In genomic region chr2:206202446-206202845, GRCh38 we compare ENCODE assay signal across 2 cellular contexts.
TF ChIP-seq lines count a peak whose summit lies in the region.

No MANE protein-coding gene starts in this region.

TF ChIP-seq in HepG2, 621 proteins besides CTCF, POLR2A, EP300 and RAD21:
- no peak for TF ChIP-seq ETV6 (CRISPR knock-in tag; conservative IDR thresholded peaks at IDR 0.05)
- 0 out of 2 replicates have a peak, but pooled peaks have one; percentile 51 for TF ChIP-seq CEBPB (IDR thresholded peaks at IDR 0.05; ENCODE audit: borderline replicate concordance, low read depth, low read length)

TF ChIP-seq in K562, 482 proteins besides CTCF, POLR2A, EP300 and RAD21:
- TF ChIP-seq ZNF23 (CRISPR knock-in tag; IDR thresholded peaks at IDR 0.05) = no peak
- TF ChIP-seq CREM (IDR thresholded peaks at IDR 0.05; ENCODE audit: low read depth) = 0 out of 2 replicates have a peak, but pooled peaks have one; percentile 17
